In the genomic region with DNA sequence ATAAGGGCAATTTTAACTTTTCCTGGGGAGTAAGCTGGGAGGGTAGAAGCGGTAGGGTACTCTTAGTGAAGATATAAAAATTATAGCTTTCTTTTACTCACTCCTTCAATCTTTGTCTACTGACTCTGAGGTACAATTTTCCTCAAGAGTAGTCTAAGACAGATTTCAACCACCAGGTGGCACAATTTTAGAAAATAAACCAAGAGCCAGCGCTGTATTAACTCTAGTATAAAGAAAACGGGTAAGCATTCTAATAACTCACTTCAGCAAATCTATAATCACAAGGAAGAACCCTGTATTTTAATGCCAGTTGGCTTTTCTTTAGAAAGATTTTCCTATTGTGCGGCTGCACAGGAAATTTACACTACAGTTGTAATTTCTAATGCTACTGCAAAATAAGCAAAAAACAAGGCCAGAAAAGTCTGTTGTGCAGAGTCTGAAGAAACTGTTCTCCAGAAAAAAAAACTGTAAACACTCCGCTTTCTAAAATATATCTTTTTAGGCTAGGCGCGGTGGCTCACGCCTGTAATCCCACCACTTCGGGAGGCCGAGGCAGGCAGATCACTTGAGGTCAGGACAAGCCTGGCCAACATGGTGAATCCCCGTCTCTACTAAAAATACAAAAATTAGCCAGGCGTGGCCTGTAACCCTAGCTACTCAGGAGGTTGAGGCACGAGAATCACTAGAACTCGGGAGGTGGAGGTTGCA, we compare ENCODE assay signal across 8 cellular contexts. TPM values are rescaled to one million over a fixed set of nuclear protein-coding genes. Genes with fewer than 3 reads are reported as not detected.
DNase-seq lines count a peak whose midpoint lies in the region; ATAC-seq lines count a peak whose summit lies in the region.

No MANE protein-coding gene starts in this region.

- H3K9me3 ChIP-seq in muscle layer of duodenum (ENCODE audit: control insufficient read depth in 1 of 2, low read length in 2 of 2): no peaks in the 10 kb centered on the region

- peak overlapping the region; percentile 73 for H3K27ac ChIP-seq in muscle layer of duodenum (ENCODE audit: low read length)

- no peaks in the 10 kb centered on the region for H3K27me3 ChIP-seq in muscle layer of duodenum (ENCODE audit: low read depth, low read length)

- H3K36me3 ChIP-seq in muscle layer of duodenum (ENCODE audit: control insufficient read depth in 1 of 2, insufficient read depth in 2 of 2, low read length in 2 of 2): peaks cover 0 to 4% of the 10 kb centered on the region in 2 donors

- H3K4me1 ChIP-seq in muscle layer of duodenum (ENCODE audit: control insufficient read depth in 1 of 2, insufficient read depth in 2 of 2, low read length in 2 of 2): peaks cover 0 to 17% of the 10 kb centered on the region in 2 donors

- in situ Hi-C loops in KBM-7 (cut with MboI; ENCODE audit: low pct_unique_long_range_greater_than_20kb, low sequenced_read_pairs) (no loop called here), SK-MEL-5 (cut with HindIII; ENCODE audit: low pct_unique_long_range_greater_than_20kb, low sequenced_read_pairs) (no loop called here)

- H3K4me3 ChIP-seq in muscle layer of duodenum (ENCODE audit: low read depth in 1 of 2, low read length in 2 of 2): peak overlapping the region; percentile 56 to 58

- peak; percentile 42 for DNase-seq in NCI-H345 (lab: John Stamatoyannopoulos, UW)
- DNase-seq in NCI-H345 treated with DMSO at 0.1 percent for 48 hours (lab: John Stamatoyannopoulos, UW; ENCODE audit: unreplicated experiment): no peak
- DNase-seq in KBM-7: peak; percentile 75
- peak; percentile 71 for DNase-seq in SK-MEL-5 (ENCODE audit: low read depth, low spot score)
- peak; percentile 78 for DNase-seq in dermis blood vessel endothelial cell

- ATAC-seq in GM19395 (IDR thresholded peaks at IDR 0.05; ENCODE audit: unreplicated experiment): no peak
- no peak for ATAC-seq in HG03354 (IDR thresholded peaks at IDR 0.05; ENCODE audit: poor library complexity, severe bottlenecking, unreplicated experiment)

RNA-seq across cellular contexts. Expression of gene CMC2, which starts 1.9 kb away (rescaled TPM):
- total RNA-seq in SK-MEL-5 (2014; rRNA removed; shearing (Covaris generic)): 146 and 147 TPM in 2 replicates
- 114 and 124 TPM in 2 replicates for polyA plus RNA-seq in SK-MEL-5 (2015; cell fraction: cytosol; rRNA removed)
- polyA plus RNA-seq in SK-MEL-5 (2015; cell fraction: nucleus; rRNA removed): 28.3 and 49.2 TPM in 2 replicates
- total RNA-seq in dermis blood vessel endothelial cell: 35.7 and 47.4 TPM in 2 replicates

RNA-seq across cellular contexts. Expression of gene CENPN, which starts 2.2 kb away (rescaled TPM):
- 60.3 and 71.0 TPM in 2 replicates for total RNA-seq in SK-MEL-5 (2014; rRNA removed; shearing (Covaris generic))
- polyA plus RNA-seq in SK-MEL-5 (2015; cell fraction: cytosol; rRNA removed): 41.1 and 41.3 TPM in 2 replicates
- polyA plus RNA-seq in SK-MEL-5 (2015; cell fraction: nucleus; rRNA removed): 16.0 and 26.6 TPM in 2 replicates
- 57.2 and 101 TPM in 2 replicates for total RNA-seq in dermis blood vessel endothelial cell

RNA-seq across cellular contexts. Expression of gene ATMIN, which starts 30.8 kb away (rescaled TPM):
- total RNA-seq in SK-MEL-5 (2014; rRNA removed; shearing (Covaris generic)): 42.3 and 45.4 TPM in 2 replicates
- 26.6 and 37.4 TPM in 2 replicates for polyA plus RNA-seq in SK-MEL-5 (2015; cell fraction: cytosol; rRNA removed)
- 16.6 and 19.9 TPM in 2 replicates for polyA plus RNA-seq in SK-MEL-5 (2015; cell fraction: nucleus; rRNA removed)
- 40.0 and 43.9 TPM in 2 replicates for total RNA-seq in dermis blood vessel endothelial cell
